Comparison of ENCODE assay signal across 11 cellular contexts in genomic region chr16:69924777-69925191, GRCh38. TPM values are rescaled to one million over a fixed set of nuclear protein-coding genes. Genes with fewer than 3 reads are reported as not detected.
DNase-seq lines count a peak whose midpoint lies in the region; ATAC-seq, FAIRE-seq and TF ChIP-seq lines count a peak whose summit lies in the region.
"Had no signal": no experiment of that assay in that cellular context is flagged by ENCODE, and none has a peak within 500 bp of the region (broad histone marks: within the 10 kb centered on the region; RNA-seq: fewer than 3 reads in every experiment).

No MANE protein-coding gene starts in this region.

- H3K27ac ChIP-seq in kidney (ENCODE audit: low read depth in 2 of 2, low read length in 2 of 2) (peak overlapping the region; percentile 91 to 93), gastrocnemius medialis (peak overlapping the region; percentile 70 to 82 (median 72)), small intestine (ENCODE audit: low read depth in 1 of 2, low read length in 1 of 2) (no peak overlapping the region)

- H3K27me3 ChIP-seq in bronchial epithelial cell (ENCODE audit: control insufficient read depth, insufficient read depth, low read length) (no peaks in the 10 kb centered on the region), gastrocnemius medialis (no peaks in the 10 kb centered on the region), small intestine (ENCODE audit: control insufficient read depth in 2 of 2, insufficient read depth in 2 of 2, low read length in 2 of 2) (no peaks in the 10 kb centered on the region)

- H3K9me3 ChIP-seq in kidney (ENCODE audit: control insufficient read depth in 1 of 2, low read length in 2 of 2) = no peaks in the 10 kb centered on the region
- no peaks in the 10 kb centered on the region for H3K9me3 ChIP-seq in gastrocnemius medialis
- H3K9me3 ChIP-seq in small intestine (ENCODE audit: control insufficient read depth, low read depth) = no peaks in the 10 kb centered on the region
- H3K9me3 ChIP-seq: SK-N-SH had no signal

- peak; percentile 86 for DNase-seq in EL
- peak; percentile 55 for DNase-seq in bronchial epithelial cell (ENCODE audit: low read depth)
- DNase-seq in kidney = peak; percentile 90
- DNase-seq in gastrocnemius medialis = peak in 1 of 2 donors; percentile 58
- DNase-seq in small intestine = no peak
- no peak for DNase-seq in NCI-H187 treated with DMSO at 0.1 percent for 48 hours (lab: John Stamatoyannopoulos, UW)
- no peak for DNase-seq in RPMI8226
- DNase-seq: foreskin melanocyte, NCI-H1436, SK-N-SH had no signal

- no peak overlapping the region for H3K4me3 ChIP-seq in bronchial epithelial cell (ENCODE audit: low read depth, low read length)
- H3K4me3 ChIP-seq in kidney (ENCODE audit: low read length in 2 of 2) = peak overlapping the region; percentile 53 to 65
- H3K4me3 ChIP-seq in gastrocnemius medialis = peak overlapping the region; percentile 23 to 41 (median 34)
- H3K4me3 ChIP-seq in small intestine (ENCODE audit: low read depth in 1 of 2, low read length in 2 of 2) = no peak overlapping the region

- peak in 1 of 2 donors; percentile 65 for ATAC-seq in gastrocnemius medialis
- no peak for ATAC-seq in HG03565 (IDR thresholded peaks at IDR 0.05; ENCODE audit: unreplicated experiment)

- FAIRE-seq in bronchial epithelial cell (lab: Jason Lieb, UNC) (no peak), kidney (lab: Jason Lieb, UNC) (no peak), small intestine (lab: Jason Lieb, UNC) (no peak)

- H3K36me3 ChIP-seq in bronchial epithelial cell (ENCODE audit: control insufficient read depth, insufficient read depth, low read length) (peaks cover 6% of the 10 kb centered on the region), kidney (ENCODE audit: control insufficient read depth in 1 of 2, insufficient read depth in 2 of 2, low read length in 2 of 2) (peaks cover 0 to 8% of the 10 kb centered on the region in 2 donors), gastrocnemius medialis (no peaks in the 10 kb centered on the region), small intestine (ENCODE audit: control insufficient read depth in 2 of 2, insufficient read depth in 2 of 2, low read length in 2 of 2) (peaks cover 8 to 14% of the 10 kb centered on the region in 2 donors)

- 76 to 96% (median 84%) methylated on average over 11 to 19 of the region's 19 CpGs for WGBS in small intestine, 3 donors

- TF ChIP-seq POLR2A in gastrocnemius medialis (IDR thresholded peaks at IDR 0.05) = peak in 1 of 2 donors; percentile 47

- intact Hi-C loops in kidney (cut with DNase I) = no loop called here
- intact Hi-C loops in gastrocnemius medialis (cut with DNase I; ENCODE audit: low total_unique reads) = loop anchor here (10.0 kb wide), 1 partner anchor 60 kb away; no protein-coding TSS in a partner anchor

- H3K4me1 ChIP-seq in kidney (ENCODE audit: control insufficient read depth in 1 of 2, insufficient read depth in 1 of 2, low read depth in 1 of 2, low read length in 2 of 2) (peaks cover 11 to 12% of the 10 kb centered on the region in 2 donors), gastrocnemius medialis (peaks cover 15 to 27% of the 10 kb centered on the region in 2 donors), small intestine (ENCODE audit: control insufficient read depth in 2 of 2, insufficient read depth in 1 of 2, low read depth in 1 of 2, low read length in 1 of 2) (no peaks in the 10 kb centered on the region)

- TF ChIP-seq CTCF in bronchial epithelial cell (IDR thresholded peaks at IDR 0.05; ENCODE audit: insufficient read depth, low read length, severe bottlenecking) (no peak), kidney (IDR thresholded peaks at IDR 0.05; ENCODE audit: borderline replicate concordance, extremely low read depth, insufficient read depth) (no peak), gastrocnemius medialis (IDR thresholded peaks at IDR 0.05 in 4 of 5, conservative IDR thresholded peaks at IDR 0.05 in 1 of 5) (no peak)

- H3K9ac ChIP-seq in kidney (ENCODE audit: low read length in 2 of 2) = peak overlapping the region; percentile 54 to 78
- H3K9ac ChIP-seq: SK-N-SH had no signal

- in situ Hi-C loops in gastrocnemius medialis (cut with MboI; ENCODE audit: low sequenced_read_pairs in 4 of 4) = loop anchor here in 1 of 4 donors (5.0 kb wide), 1 partner anchor 127 kb away; no protein-coding TSS in a partner anchor

RNA-seq across cellular contexts. Expression of gene CLEC18A, which starts 26.4 kb away (rescaled TPM):
- total RNA-seq in bronchial epithelial cell (0.26 and 1.0 TPM in 2 replicates), kidney (0.85 TPM), gastrocnemius medialis (under 1 TPM in 1 of 4 donors, not detected in 3; 0.71 TPM)
- polyA plus RNA-seq in kidney (ENCODE audit: insufficient read depth, low read depth, low replicate concordance) (87.7 TPM), small intestine (1 to 10 TPM; 1.6 to 8.1 (median 4.2) TPM)

Comparison
In these comparisons a context has a peak if more than half of its experiments do, and no peak if none do; other contexts are left out.
1. DNase-seq: peak in EL (single experiment), bronchial epithelial cell (single experiment) and kidney (single experiment); none in small intestine (single experiment), NCI-H187 treated with DMSO at 0.1 percent for 48 hours (single experiment) and RPMI8226 (single experiment).
2. H3K4me3 ChIP-seq: peak in kidney (2 of 2) and gastrocnemius medialis (4 of 4); none in bronchial epithelial cell (single experiment) and small intestine (0 of 2).
3. H3K27ac ChIP-seq: peak in kidney (2 of 2) and gastrocnemius medialis (4 of 4); none in small intestine (0 of 2).